11 cellular contexts compared by ENCODE assay signal in genomic region chr15:67083135-67083766, GRCh38. TPM values are rescaled to one million over a fixed set of nuclear protein-coding genes. Genes with fewer than 3 reads are reported as not detected.
DNase-seq lines count a peak whose midpoint lies in the region; ATAC-seq and TF ChIP-seq lines count a peak whose summit lies in the region.
"Had no signal": no experiment of that assay in that cellular context is flagged by ENCODE, and none has a peak within 500 bp of the region (broad histone marks: within the 10 kb centered on the region; RNA-seq: fewer than 3 reads in every experiment).

No MANE protein-coding gene starts in this region.

- no peak for ATAC-seq in natural killer cell
- ATAC-seq in HG03196 (IDR thresholded peaks at IDR 0.05; ENCODE audit: unreplicated experiment) = no peak

- peaks cover 79 to 98% (median 93%) of the 10 kb centered on the region in 4 donors for H3K4me1 Mint-ChIP-seq in CD4-positive, alpha-beta memory T cell
- peaks cover 89% of the 10 kb centered on the region in 2 donors for H3K4me1 Mint-ChIP-seq in natural killer cell

- H3K4me1 ChIP-seq in CD4-positive, alpha-beta memory T cell (ENCODE audit: insufficient read depth, low read length) = peaks cover 99% of the 10 kb centered on the region
- H3K4me1 ChIP-seq in adipocyte (ENCODE audit: control insufficient read depth, insufficient read depth, low read length) = peaks cover 64% of the 10 kb centered on the region

- no peaks in the 10 kb centered on the region for H3K36me3 ChIP-seq in CD4-positive, alpha-beta memory T cell (ENCODE audit: insufficient read depth, low read length)
- H3K36me3 ChIP-seq in adipocyte (ENCODE audit: control insufficient read depth, insufficient read depth, low read length, severe bottlenecking) = no peaks in the 10 kb centered on the region
- H3K36me3 ChIP-seq: vagina had no signal

- H3K27ac Mint-ChIP-seq in CD4-positive, alpha-beta memory T cell = peak overlapping the region; percentile 92 to 98 (median 95)
- H3K27ac Mint-ChIP-seq in natural killer cell = peak overlapping the region; percentile 68 to 81

- DNase-seq in CD4-positive, alpha-beta memory T cell = peak in 3 of 5 donors; percentile 43 to 57 (median 53)
- DNase-seq in MV-4-11 (lab: John Stamatoyannopoulos, UW) (peak; percentile 63), adipocyte (ENCODE audit: low read depth) (peak; percentile 58), natural killer cell (no peak), cortex of kidney (lab: John Stamatoyannopoulos, UW) (no peak), GM20000 (ENCODE audit: low spot score) (no peak)
- DNase-seq in stimulated activated naive CD4-positive, alpha-beta T cell treated with Interleukin-2 at 50 U/mL for 16 hours (lab: John Stamatoyannopoulos, UW) = no peak
- DNase-seq: DND-41 had no signal

- CTCF ChIA-PET in CD4-positive, alpha-beta memory T cell (lab: Charles Lee; ENCODE audit: partially characterized antibody) = interaction anchor here (1.3 to 6.6 kb wide), 5 partner anchors 13 to 157 kb away, joined by 3 to 71 read pairs (median 6); no protein-coding TSS in a partner anchor

- peak overlapping the region; percentile 58 for H3K27ac ChIP-seq in CD4-positive, alpha-beta memory T cell (ENCODE audit: low read depth, low read length)
- H3K27ac ChIP-seq: epithelial cell of prostate, vagina had no signal

- peaks cover 0 to 3% (median 0%) of the 10 kb centered on the region in 8 donors for H3K9me3 Mint-ChIP-seq in CD4-positive, alpha-beta memory T cell
- H3K9me3 Mint-ChIP-seq in natural killer cell = no peaks in the 10 kb centered on the region

- H3K4me3 ChIP-seq in CD4-positive, alpha-beta memory T cell (ENCODE audit: low read length in 2 of 2) = peak overlapping the region; percentile 18 to 34
- no peak overlapping the region for H3K4me3 ChIP-seq in adipocyte (ENCODE audit: low read length)
- H3K4me3 ChIP-seq: vagina had no signal

- no peak overlapping the region for H3K9ac ChIP-seq in adipocyte (ENCODE audit: low read length)

- H3K27me3 ChIP-seq in CD4-positive, alpha-beta memory T cell (ENCODE audit: insufficient read depth, low read length) = no peaks in the 10 kb centered on the region
- H3K27me3 ChIP-seq in adipocyte (replicated peaks; ENCODE audit: control insufficient read depth, insufficient read depth, low read length) = no peaks in the 10 kb centered on the region
- H3K27me3 ChIP-seq: vagina had no signal

- intact Hi-C loops in CD4-positive, alpha-beta memory T cell (cut with micrococcal nuclease) = loop anchor here (1.0 to 5.0 kb wide), 4 partner anchors 18 to 136 kb away; partner anchors contain the start of gene SMAD3
- intact Hi-C loops in natural killer cell (cut with micrococcal nuclease) = loop anchor here (2.0 kb wide), 1 partner anchor 14 kb away; no protein-coding TSS in a partner anchor

- H3K9me3 ChIP-seq in CD4-positive, alpha-beta memory T cell (ENCODE audit: control insufficient read depth in 1 of 2, low read length in 2 of 2) = no peaks in the 10 kb centered on the region
- no peaks in the 10 kb centered on the region for H3K9me3 ChIP-seq in adipocyte (ENCODE audit: control insufficient read depth, low read length)
- H3K9me3 ChIP-seq: vagina had no signal

- POLR2A ChIA-PET in CD4-positive, alpha-beta memory T cell (lab: Charles Lee; ENCODE audit: partially characterized antibody) = interaction anchor here (0.6 to 11.7 kb wide), 16 partner anchors 10 to 1049 kb away, joined by 3 to 302 read pairs (median 5); partner anchors contain the start of genes AAGAB, IQCH and SMAD3

- peaks cover 5 to 34% of the 10 kb centered on the region in 2 donors for H3K36me3 Mint-ChIP-seq in CD4-positive, alpha-beta memory T cell
- H3K36me3 Mint-ChIP-seq in natural killer cell = no peaks in the 10 kb centered on the region

- H3K27me3 Mint-ChIP-seq in CD4-positive, alpha-beta memory T cell = no peaks in the 10 kb centered on the region
- no peaks in the 10 kb centered on the region for H3K27me3 Mint-ChIP-seq in natural killer cell (ENCODE audit: low read depth in 2 of 2)

- no peak for TF ChIP-seq CTCF in natural killer cell (IDR thresholded peaks at IDR 0.05)
- TF ChIP-seq CTCF in GM20000 (IDR thresholded peaks at IDR 0.05; ENCODE audit: extremely low read depth, missing control alignments) = no peak

- peak overlapping the region; percentile 77 to 93 (median 86) for H3K4me3 Mint-ChIP-seq in CD4-positive, alpha-beta memory T cell
- H3K4me3 Mint-ChIP-seq in natural killer cell = peak overlapping the region; percentile 81

RNA-seq across cellular contexts. Expression of gene SMAD3, which starts 17.8 kb away (rescaled TPM):
- 100 to 1,000 TPM; 189 to 197 TPM for total RNA-seq in CD4-positive, alpha-beta memory T cell
- polyA plus RNA-seq in CD4-positive, alpha-beta memory T cell = 10 to 100 TPM; 14.6 to 31.9 TPM
- total RNA-seq in natural killer cell = 10 to 100 TPM; 47.1 to 72.6 (median 63.0) TPM

Comparison
In these comparisons a context has a peak if more than half of its experiments do, and no peak if none do; other contexts are left out.
1. DNase-seq: peak in CD4-positive, alpha-beta memory T cell (3 of 5), MV-4-11 (single experiment) and adipocyte (single experiment); none in natural killer cell (single experiment), stimulated activated naive CD4-positive, alpha-beta T cell treated with Interleukin-2 at 50 U/mL for 16 hours (single experiment), cortex of kidney (single experiment) and GM20000 (single experiment).